22 cellular contexts compared by ENCODE assay signal in the genomic region with DNA sequence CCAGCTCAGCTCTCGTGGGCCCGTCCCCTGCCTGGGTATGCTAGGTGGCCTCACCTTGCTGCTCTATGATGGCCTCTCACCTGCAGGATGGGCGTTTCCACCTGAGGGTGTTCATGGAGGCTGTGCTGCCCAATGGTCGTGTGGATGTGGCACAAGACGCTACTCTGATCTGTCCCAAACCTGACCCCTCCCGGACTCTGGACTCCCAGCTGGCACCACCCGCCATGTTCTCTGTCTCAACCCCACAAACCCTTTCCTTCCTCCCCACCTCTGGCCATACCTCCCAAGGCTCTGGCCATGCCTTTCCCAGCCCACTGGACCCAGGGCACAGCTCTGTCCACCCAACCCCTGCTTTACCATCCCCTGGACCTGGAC. TPM values are rescaled to one million over a fixed set of nuclear protein-coding genes. Genes with fewer than 3 reads are reported as not detected.
DNase-seq lines count a peak whose midpoint lies in the region; ATAC-seq and TF ChIP-seq lines count a peak whose summit lies in the region.
"Had no signal": no experiment of that assay in that cellular context is flagged by ENCODE, and none has a peak within 500 bp of the region (broad histone marks: within the 10 kb centered on the region; RNA-seq: fewer than 3 reads in every experiment).

No MANE protein-coding gene starts in this region.

- no peak for DNase-seq in activated CD8-positive, alpha-beta T cell treated with anti-CD3 and anti-CD28 coated beads, Interleukin-2, amount 10 ng/mL, durations not matched to agents 7 days and 5 days
- DNase-seq in activated CD8-positive, alpha-beta T cell treated with anti-CD3 and anti-CD28 coated beads for 36 hours, result no peak
- no peak for DNase-seq in activated CD8-positive, alpha-beta memory T cell treated with anti-CD3 and anti-CD28 coated beads, Interleukin-2, amount 10 ng/mL, durations not matched to agents 7 days and 5 days
- DNase-seq in neuronal stem cell (ENCODE audit: low spot score), result no peak
- DNase-seq in testis, result peak; percentile 9
- DNase-seq in kidney glomerular epithelial cell (lab: John Stamatoyannopoulos, UW), result no peak
- DNase-seq in dedifferentiated amniotic fluid mesenchymal stem cell (ENCODE audit: extremely low spot score), result no peak
- DNase-seq: BE2C; CD4-positive, alpha-beta memory T cell; GF-D8; GOT3; Kasumi-1; MG63; NCI-H1092; NCI-H1436 treated with DMSO at 0.1 percent for 48 hours; NCI-H2029; NCI-H345; NCI-H524 treated with DMSO at 0.1 percent for 48 hours; PC-3 had no signal

- peak overlapping the region; percentile 70 for H2BK15ac ChIP-seq in neuronal stem cell (ENCODE audit: low read length)

- no peak overlapping the region for H2BK5ac ChIP-seq in neuronal stem cell (ENCODE audit: low read length)

- TF ChIP-seq CTCF in activated CD8-positive, alpha-beta T cell treated with anti-CD3 and anti-CD28 coated beads for 36 hours (IDR thresholded peaks at IDR 0.05), result no peak
- no peak for TF ChIP-seq CTCF in testis (IDR thresholded peaks at IDR 0.05)

- no peak overlapping the region for H4K91ac ChIP-seq in neuronal stem cell (ENCODE audit: low read depth, low read length, poor library complexity)

- intact Hi-C loops in activated CD8-positive, alpha-beta T cell treated with anti-CD3 and anti-CD28 coated beads for 36 hours (cut with micrococcal nuclease), result no loop called here
- intact Hi-C loops in testis (cut with DNase I; ENCODE audit: low total_unique reads), result no loop called here

- H3K79me1 ChIP-seq in neuronal stem cell (ENCODE audit: low read depth, low read length), result no peaks in the 10 kb centered on the region

- H2BK120ac ChIP-seq in neuronal stem cell (ENCODE audit: low read depth, low read length), result no peak overlapping the region

- H3K4me3 ChIP-seq in neuronal stem cell (ENCODE audit: low read length in 2 of 2) (no peak overlapping the region), testis (no peak overlapping the region)
- H3K4me3 ChIP-seq: MG63 had no signal

- no peak overlapping the region for H3K4me2 ChIP-seq in neuronal stem cell (ENCODE audit: insufficient read depth, low read length, poor library complexity, severe bottlenecking)

- H3K18ac ChIP-seq in neuronal stem cell (ENCODE audit: low read length), result peak overlapping the region; percentile 74

- peaks cover 2% of the 10 kb centered on the region for H3K27me3 Mint-ChIP-seq in activated CD8-positive, alpha-beta T cell treated with anti-CD3 and anti-CD28 coated beads, Interleukin-2, amount 10 ng/mL, durations not matched to agents 7 days and 5 days (ENCODE audit: low read depth)
- no peaks in the 10 kb centered on the region for H3K27me3 Mint-ChIP-seq in activated CD8-positive, alpha-beta T cell treated with anti-CD3 and anti-CD28 coated beads for 36 hours
- no peaks in the 10 kb centered on the region for H3K27me3 Mint-ChIP-seq in activated CD8-positive, alpha-beta memory T cell treated with anti-CD3 and anti-CD28 coated beads, Interleukin-2, amount 10 ng/mL, durations not matched to agents 7 days and 5 days

- H3K27ac Mint-ChIP-seq in activated CD8-positive, alpha-beta T cell treated with anti-CD3 and anti-CD28 coated beads, Interleukin-2, amount 10 ng/mL, durations not matched to agents 7 days and 5 days, result peak overlapping the region; percentile 87
- no peak overlapping the region for H3K27ac Mint-ChIP-seq in activated CD8-positive, alpha-beta T cell treated with anti-CD3 and anti-CD28 coated beads for 36 hours
- peak overlapping the region; percentile 80 for H3K27ac Mint-ChIP-seq in activated CD8-positive, alpha-beta memory T cell treated with anti-CD3 and anti-CD28 coated beads, Interleukin-2, amount 10 ng/mL, durations not matched to agents 7 days and 5 days

- H2AFZ ChIP-seq in neuronal stem cell (ENCODE audit: low read length), result no peak overlapping the region

- H3K9me3 ChIP-seq in neuronal stem cell (replicated peaks in 1 of 2; ENCODE audit: control insufficient read depth in 2 of 2, insufficient read depth in 1 of 2, low read depth in 1 of 2, low read length in 2 of 2) (no peaks in the 10 kb centered on the region), testis (no peaks in the 10 kb centered on the region)
- H3K9me3 ChIP-seq: BE2C, MG63 had no signal

- H3K36me3 ChIP-seq in neuronal stem cell (replicated peaks in 1 of 2; ENCODE audit: control insufficient read depth in 2 of 2, insufficient read depth in 2 of 2, low read length in 2 of 2) (no peaks in the 10 kb centered on the region), testis (ENCODE audit: low read depth, missing control alignments) (no peaks in the 10 kb centered on the region)
- H3K36me3 ChIP-seq: BE2C, MG63 had no signal

- no peaks in the 10 kb centered on the region for H3K9me3 Mint-ChIP-seq in activated CD8-positive, alpha-beta T cell treated with anti-CD3 and anti-CD28 coated beads, Interleukin-2, amount 10 ng/mL, durations not matched to agents 7 days and 5 days (ENCODE audit: insufficient read depth)
- no peaks in the 10 kb centered on the region for H3K9me3 Mint-ChIP-seq in activated CD8-positive, alpha-beta T cell treated with anti-CD3 and anti-CD28 coated beads for 36 hours
- H3K9me3 Mint-ChIP-seq in activated CD8-positive, alpha-beta memory T cell treated with anti-CD3 and anti-CD28 coated beads, Interleukin-2, amount 10 ng/mL, durations not matched to agents 7 days and 5 days (ENCODE audit: low read depth), result no peaks in the 10 kb centered on the region

- TF ChIP-seq POLR2A in testis (IDR thresholded peaks at IDR 0.05), result no peak

- H3K14ac ChIP-seq in neuronal stem cell (ENCODE audit: low read length), result no peak overlapping the region

- H3K23ac ChIP-seq in neuronal stem cell (ENCODE audit: low read depth, low read length, poor library complexity), result peak overlapping the region; percentile 46

- H4K8ac ChIP-seq in neuronal stem cell (ENCODE audit: low read depth, low read length), result no peak overlapping the region

- H2BK12ac ChIP-seq in neuronal stem cell (ENCODE audit: low read length), result no peak overlapping the region

- CTCF ChIA-PET in activated CD8-positive, alpha-beta T cell treated with anti-CD3 and anti-CD28 coated beads, Interleukin-2, amount 10 ng/mL, durations not matched to agents 7 days and 5 days (lab: Charles Lee), result interaction anchor here (1.3 to 12.6 kb wide), 5 partner anchors 14 to 38 kb away, joined by 4 to 122 read pairs (median 12); a partner anchor contains a TSS
- CTCF ChIA-PET in activated CD8-positive, alpha-beta T cell treated with anti-CD3 and anti-CD28 coated beads for 36 hours (lab: Charles Lee), result interaction anchor here (7.1 kb wide), 1 partner anchor 38 kb away, joined by 37 read pairs; no protein-coding TSS in a partner anchor
- CTCF ChIA-PET in activated CD8-positive, alpha-beta memory T cell treated with anti-CD3 and anti-CD28 coated beads, Interleukin-2, amount 10 ng/mL, durations not matched to agents 7 days and 5 days (lab: Charles Lee), result interaction anchor here (1.0 to 8.0 kb wide), 8 partner anchors 9 to 38 kb away, joined by 4 to 67 read pairs (median 8); no protein-coding TSS in a partner anchor

- no peak overlapping the region for H3K4me3 Mint-ChIP-seq in activated CD8-positive, alpha-beta T cell treated with anti-CD3 and anti-CD28 coated beads, Interleukin-2, amount 10 ng/mL, durations not matched to agents 7 days and 5 days
- H3K4me3 Mint-ChIP-seq in activated CD8-positive, alpha-beta T cell treated with anti-CD3 and anti-CD28 coated beads for 36 hours, result no peak overlapping the region
- no peak overlapping the region for H3K4me3 Mint-ChIP-seq in activated CD8-positive, alpha-beta memory T cell treated with anti-CD3 and anti-CD28 coated beads, Interleukin-2, amount 10 ng/mL, durations not matched to agents 7 days and 5 days
- H3K4me3 Mint-ChIP-seq: CD4-positive, alpha-beta memory T cell had no signal

- H3K27ac ChIP-seq in neuronal stem cell (replicated peaks; ENCODE audit: low read length), result no peak overlapping the region
- H3K27ac ChIP-seq in testis, result peak overlapping the region in 1 of 2 donors; percentile 66
- H3K27ac ChIP-seq: RWPE1 had no signal

- H3K27me3 ChIP-seq in neuronal stem cell (ENCODE audit: control insufficient read depth in 3 of 3, insufficient read depth in 3 of 3, low read depth in 1 of 3, low read length in 3 of 3) (peaks cover 0 to 5% (median 0%) of the 10 kb centered on the region in 3 experiments), testis (no peaks in the 10 kb centered on the region)
- H3K27me3 ChIP-seq: BE2C, MG63 had no signal

- H3K4me1 ChIP-seq in neuronal stem cell (ENCODE audit: control insufficient read depth in 2 of 2, insufficient read depth in 1 of 2, low read depth in 1 of 2, low read length in 2 of 2), result peaks cover 0 to 1% of the 10 kb centered on the region in 2 donors
- peaks cover 18% of the 10 kb centered on the region for H3K4me1 ChIP-seq in testis
- H3K4me1 ChIP-seq: BE2C had no signal

- ATAC-seq in activated CD8-positive, alpha-beta T cell treated with anti-CD3 and anti-CD28 coated beads, Interleukin-2, amount 10 ng/mL, durations not matched to agents 7 days and 5 days, result no peak
- ATAC-seq in activated CD8-positive, alpha-beta T cell treated with anti-CD3 and anti-CD28 coated beads for 36 hours, result no peak
- no peak for ATAC-seq in activated CD8-positive, alpha-beta memory T cell treated with anti-CD3 and anti-CD28 coated beads, Interleukin-2, amount 10 ng/mL, durations not matched to agents 7 days and 5 days
- ATAC-seq in GM21528 (IDR thresholded peaks at IDR 0.05; ENCODE audit: low FRiP score, unreplicated experiment), result no peak
- ATAC-seq: HCT116, PC-3 had no signal

- H2AK5ac ChIP-seq in neuronal stem cell (ENCODE audit: low read depth, low read length), result peak overlapping the region; percentile 25

- H3K4me1 Mint-ChIP-seq in activated CD8-positive, alpha-beta T cell treated with anti-CD3 and anti-CD28 coated beads, Interleukin-2, amount 10 ng/mL, durations not matched to agents 7 days and 5 days (ENCODE audit: low read depth), result peaks cover 94% of the 10 kb centered on the region
- peaks cover 33% of the 10 kb centered on the region for H3K4me1 Mint-ChIP-seq in activated CD8-positive, alpha-beta T cell treated with anti-CD3 and anti-CD28 coated beads for 36 hours (ENCODE audit: low read depth)
- H3K4me1 Mint-ChIP-seq in activated CD8-positive, alpha-beta memory T cell treated with anti-CD3 and anti-CD28 coated beads, Interleukin-2, amount 10 ng/mL, durations not matched to agents 7 days and 5 days, result peaks cover 90% of the 10 kb centered on the region

- POLR2A ChIA-PET in activated CD8-positive, alpha-beta T cell treated with anti-CD3 and anti-CD28 coated beads, Interleukin-2, amount 10 ng/mL, durations not matched to agents 7 days and 5 days (lab: Charles Lee), result interaction anchor here (1.4 kb wide), 1 partner anchor 27 kb away, joined by 5 read pairs; no protein-coding TSS in a partner anchor
- POLR2A ChIA-PET in activated CD8-positive, alpha-beta T cell treated with anti-CD3 and anti-CD28 coated beads for 36 hours (lab: Charles Lee), result interaction anchor here (0.7 kb wide), 1 partner anchor 18 kb away, joined by 3 read pairs; no protein-coding TSS in a partner anchor

- peak overlapping the region; percentile 45 for H3K4ac ChIP-seq in neuronal stem cell (ENCODE audit: low read length)

- no CpG with 5 or more reads among the region's 7 CpGs for WGBS in neuronal stem cell (ENCODE audit: extremely low coverage in 2 of 2, insufficient read length in 2 of 2, insufficient replicate concordance in 1 of 2), 2 donors
- WGBS in testis, 2 donors, result 97% methylated on average over 4 to 7 of the region's 7 CpGs

- peaks cover 6% of the 10 kb centered on the region for H3K36me3 Mint-ChIP-seq in activated CD8-positive, alpha-beta T cell treated with anti-CD3 and anti-CD28 coated beads, Interleukin-2, amount 10 ng/mL, durations not matched to agents 7 days and 5 days (ENCODE audit: low read depth)
- no peaks in the 10 kb centered on the region for H3K36me3 Mint-ChIP-seq in activated CD8-positive, alpha-beta T cell treated with anti-CD3 and anti-CD28 coated beads for 36 hours (ENCODE audit: low read depth)
- H3K36me3 Mint-ChIP-seq in activated CD8-positive, alpha-beta memory T cell treated with anti-CD3 and anti-CD28 coated beads, Interleukin-2, amount 10 ng/mL, durations not matched to agents 7 days and 5 days, result no peaks in the 10 kb centered on the region
- H3K36me3 Mint-ChIP-seq: CD4-positive, alpha-beta memory T cell had no signal

- no peak overlapping the region for H3K9ac ChIP-seq in neuronal stem cell (ENCODE audit: low read depth, low read length, poor library complexity)

RNA-seq across cellular contexts. Expression of a gene that starts 2.1 kb away (rescaled TPM):
- total RNA-seq in activated CD8-positive, alpha-beta T cell treated with anti-CD3 and anti-CD28 coated beads, Interleukin-2, amount 10 ng/mL, durations not matched to agents 7 days and 5 days, result under 1 TPM in 1 of 2 experiments, not detected in 1; 0.34 TPM
- total RNA-seq in activated CD8-positive, alpha-beta T cell treated with anti-CD3 and anti-CD28 coated beads for 36 hours, result not detected
- total RNA-seq in activated CD8-positive, alpha-beta memory T cell treated with anti-CD3 and anti-CD28 coated beads, Interleukin-2, amount 10 ng/mL, durations not matched to agents 7 days and 5 days, result not detected
- polyA plus RNA-seq in neuronal stem cell (2013, experiment 1 of 2), result not detected
- polyA plus RNA-seq in neuronal stem cell (2013, experiment 2 of 2), result not detected
- 1 to 10 TPM; 3.5 to 4.0 TPM for total RNA-seq in testis
- polyA plus RNA-seq in testis (ENCODE audit: insufficient read depth, low read depth, low replicate concordance), result 11.2 TPM
- total RNA-seq: PC-3 had no signal

RNA-seq across cellular contexts. Expression of a gene that starts 13.7 kb away (rescaled TPM):
- total RNA-seq in activated CD8-positive, alpha-beta T cell treated with anti-CD3 and anti-CD28 coated beads, Interleukin-2, amount 10 ng/mL, durations not matched to agents 7 days and 5 days, result 1 to 10 TPM; 3.3 to 3.4 TPM
- under 1 TPM; 0.23 to 0.38 TPM for total RNA-seq in activated CD8-positive, alpha-beta T cell treated with anti-CD3 and anti-CD28 coated beads for 36 hours
- 1 to 10 TPM; 1.1 to 3.7 TPM for total RNA-seq in activated CD8-positive, alpha-beta memory T cell treated with anti-CD3 and anti-CD28 coated beads, Interleukin-2, amount 10 ng/mL, durations not matched to agents 7 days and 5 days
- polyA plus RNA-seq in neuronal stem cell (2013, experiment 1 of 2), result 0.13 TPM
- 0.11 TPM for polyA plus RNA-seq in neuronal stem cell (2013, experiment 2 of 2)
- total RNA-seq in testis, result 1 to 10 TPM in 1 of 2 donors, under 1 TPM in 1; 0.81 to 1.5 TPM
- polyA plus RNA-seq in testis (ENCODE audit: insufficient read depth, low read depth, low replicate concordance), result 0.28 TPM
- total RNA-seq: PC-3 had no signal

RNA-seq across cellular contexts. Expression of a gene that starts 27.5 kb away (rescaled TPM):
- total RNA-seq in activated CD8-positive, alpha-beta T cell treated with anti-CD3 and anti-CD28 coated beads, Interleukin-2, amount 10 ng/mL, durations not matched to agents 7 days and 5 days, result 10 to 100 TPM; 34.2 to 36.0 TPM
- total RNA-seq in activated CD8-positive, alpha-beta T cell treated with anti-CD3 and anti-CD28 coated beads for 36 hours, result 10 to 100 TPM; 48.1 to 51.4 TPM
- total RNA-seq in activated CD8-positive, alpha-beta memory T cell treated with anti-CD3 and anti-CD28 coated beads, Interleukin-2, amount 10 ng/mL, durations not matched to agents 7 days and 5 days, result 10 to 100 TPM; 26.5 to 40.8 TPM
- polyA plus RNA-seq in neuronal stem cell (2013, experiment 1 of 2), result 22.5 TPM
- polyA plus RNA-seq in neuronal stem cell (2013, experiment 2 of 2), result 21.0 TPM
- total RNA-seq in testis, result 10 to 100 TPM; 60.7 to 64.7 TPM
- 134 TPM for polyA plus RNA-seq in testis (ENCODE audit: insufficient read depth, low read depth, low replicate concordance)

RNA-seq across cellular contexts. Expression of a gene that starts 36.9 kb away (rescaled TPM):
- total RNA-seq in activated CD8-positive, alpha-beta T cell treated with anti-CD3 and anti-CD28 coated beads, Interleukin-2, amount 10 ng/mL, durations not matched to agents 7 days and 5 days, result 100 to 1,000 TPM; 161 TPM
- total RNA-seq in activated CD8-positive, alpha-beta T cell treated with anti-CD3 and anti-CD28 coated beads for 36 hours, result 100 to 1,000 TPM; 142 to 150 TPM
- 100 to 1,000 TPM; 125 to 144 TPM for total RNA-seq in activated CD8-positive, alpha-beta memory T cell treated with anti-CD3 and anti-CD28 coated beads, Interleukin-2, amount 10 ng/mL, durations not matched to agents 7 days and 5 days
- 80.3 TPM for polyA plus RNA-seq in neuronal stem cell (2013, experiment 1 of 2)
- 77.6 TPM for polyA plus RNA-seq in neuronal stem cell (2013, experiment 2 of 2)
- total RNA-seq in testis, result 100 to 1,000 TPM in 1 of 2 donors, 10 to 100 TPM in 1; 79.8 to 109 TPM
- 71.6 TPM for polyA plus RNA-seq in testis (ENCODE audit: insufficient read depth, low read depth, low replicate concordance)

RNA-seq across cellular contexts. Expression of a gene that starts 44.5 kb away (rescaled TPM):
- 100 to 1,000 TPM; 136 to 139 TPM for total RNA-seq in activated CD8-positive, alpha-beta T cell treated with anti-CD3 and anti-CD28 coated beads, Interleukin-2, amount 10 ng/mL, durations not matched to agents 7 days and 5 days
- 100 to 1,000 TPM in 1 of 2 experiments, 10 to 100 TPM in 1; 93.2 to 101 TPM for total RNA-seq in activated CD8-positive, alpha-beta T cell treated with anti-CD3 and anti-CD28 coated beads for 36 hours
- 100 to 1,000 TPM; 106 to 121 TPM for total RNA-seq in activated CD8-positive, alpha-beta memory T cell treated with anti-CD3 and anti-CD28 coated beads, Interleukin-2, amount 10 ng/mL, durations not matched to agents 7 days and 5 days
- 64.1 TPM for polyA plus RNA-seq in neuronal stem cell (2013, experiment 1 of 2)
- polyA plus RNA-seq in neuronal stem cell (2013, experiment 2 of 2), result 63.1 TPM
- 10 to 100 TPM; 28.1 to 46.7 TPM for total RNA-seq in testis
- 59.1 TPM for polyA plus RNA-seq in testis (ENCODE audit: insufficient read depth, low read depth, low replicate concordance)
